ENCODE assay signal across 13 cellular contexts in the genomic region with DNA sequence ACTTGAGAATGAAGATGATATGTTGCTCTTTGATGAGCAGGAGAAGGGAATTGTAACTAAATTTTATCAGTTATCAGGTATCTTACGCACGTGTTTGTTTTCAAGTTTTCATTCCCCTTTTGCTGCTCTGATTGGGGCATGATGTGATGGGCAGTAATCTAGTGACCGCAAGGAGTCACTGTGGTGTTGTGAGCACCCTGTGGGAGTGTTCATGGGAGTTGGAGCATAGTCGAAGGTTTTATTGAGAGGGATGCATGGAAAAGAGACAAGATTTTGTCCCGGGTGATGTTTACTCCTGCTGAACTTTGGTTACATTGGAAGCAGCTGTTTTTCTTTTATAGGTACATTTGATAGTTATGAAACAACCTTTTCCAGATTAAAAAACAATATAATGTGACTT. TPM values are rescaled to one million over a fixed set of nuclear protein-coding genes. Genes with fewer than 3 reads are reported as not detected.
DNase-seq lines count a peak whose midpoint lies in the region; ATAC-seq and TF ChIP-seq lines count a peak whose summit lies in the region.
"Had no signal": no experiment of that assay in that cellular context is flagged by ENCODE, and none has a peak within 500 bp of the region (broad histone marks: within the 10 kb centered on the region; RNA-seq: fewer than 3 reads in every experiment).

No MANE protein-coding gene starts in this region.

- no peak overlapping the region for H2BK12ac ChIP-seq in H9 (ENCODE audit: insufficient read length, low read depth, low read length)

- H2AK5ac ChIP-seq in H9 (ENCODE audit: insufficient read length, low read length), result no peak overlapping the region

- no peak overlapping the region for H3K27ac ChIP-seq in H9 (ENCODE audit: insufficient read length, low read depth, low read length)
- no peak overlapping the region for H3K27ac ChIP-seq in hepatocyte
- H3K27ac ChIP-seq: SK-N-MC, thyroid gland had no signal

- H3K4me3 ChIP-seq in adipocyte (ENCODE audit: low read length), result no peak overlapping the region
- no peak overlapping the region for H3K4me3 ChIP-seq in hepatocyte
- H3K4me3 ChIP-seq in retinal pigment epithelial cell (ENCODE audit: low read length), result no peak overlapping the region
- H3K4me3 ChIP-seq in MG63, result no peak overlapping the region
- H3K4me3 ChIP-seq: SK-N-MC, thyroid gland had no signal

- H3K23ac ChIP-seq in H9 (ENCODE audit: insufficient read length, low read depth, low read length), result no peak overlapping the region

- no peaks in the 10 kb centered on the region for H3K9me3 ChIP-seq in H9 (ENCODE audit: control insufficient read depth, low read depth, low read length)
- no peaks in the 10 kb centered on the region for H3K9me3 ChIP-seq in adipocyte (ENCODE audit: control insufficient read depth, low read length)
- H3K9me3 ChIP-seq in hepatocyte (ENCODE audit: low read depth), result no peaks in the 10 kb centered on the region
- H3K9me3 ChIP-seq in MG63, result no peaks in the 10 kb centered on the region
- H3K9me3 ChIP-seq: thyroid gland had no signal

- WGBS in H9 (ENCODE audit: extremely low coverage, insufficient read length, low lambda C conversion rate), result no CpG with 5 or more reads among the region's 5 CpGs
- 70% methylated on average over 5 of the region's 5 CpGs for WGBS in hepatocyte (ENCODE audit: low lambda C conversion rate, missing lambda C conversion rate)

- TF ChIP-seq CTCF in H9 (conservative IDR thresholded peaks at IDR 0.05) (peak; percentile 52; the same call in 2 of the 3 replicates), hepatocyte (IDR thresholded peaks at IDR 0.05; ENCODE audit: poor library complexity) (peak; percentile 38), retinal pigment epithelial cell (conservative IDR thresholded peaks at IDR 0.05; ENCODE audit: low read depth, low read length) (peak; percentile 38)

- H2AFZ ChIP-seq in H9 (ENCODE audit: low read length), result no peak overlapping the region
- H2AFZ ChIP-seq in hepatocyte, result no peak overlapping the region

- no peaks in the 10 kb centered on the region; the same call in 1 of the 2 replicates for H3K27me3 Mint-ChIP-seq in H9 (ENCODE audit: low read depth)
- H3K27me3 Mint-ChIP-seq: activated B cell treated with CpG ODN at 0.5 μM for 24 hours had no signal

- H3K56ac ChIP-seq in H9 (ENCODE audit: insufficient read length, low read depth, low read length), result no peak overlapping the region

- H2BK5ac ChIP-seq in H9 (ENCODE audit: insufficient read length, low read length), result no peak overlapping the region

- H3K27me3 ChIP-seq in H9 (ENCODE audit: insufficient read depth, low read length) (no peaks in the 10 kb centered on the region), adipocyte (replicated peaks; ENCODE audit: control insufficient read depth, insufficient read depth, low read length) (no peaks in the 10 kb centered on the region), hepatocyte (no peaks in the 10 kb centered on the region), MG63 (no peaks in the 10 kb centered on the region)
- H3K27me3 ChIP-seq: thyroid gland had no signal

- no peak overlapping the region for H2BK15ac ChIP-seq in H9 (ENCODE audit: low read depth, low read length)

- H3K4me2 ChIP-seq in H9 (ENCODE audit: insufficient read depth, insufficient read length, low read length) (no peak overlapping the region), hepatocyte (no peak overlapping the region)

- H3K9me3 Mint-ChIP-seq in H9, result peaks cover 0 to 2% of the 10 kb centered on the region in 2 experiments; a peak in 1 of 5 replicates
- H3K9me3 Mint-ChIP-seq: activated B cell treated with CpG ODN at 0.5 μM for 24 hours had no signal

- no peak overlapping the region for H3T11ph ChIP-seq in H9 (ENCODE audit: low read length)

- H3K9ac ChIP-seq in H9 (ENCODE audit: extremely low read depth, insufficient read length, low read length), result no peak overlapping the region
- H3K9ac ChIP-seq in adipocyte (ENCODE audit: low read length), result no peak overlapping the region

- no peaks in the 10 kb centered on the region for H4K20me1 ChIP-seq in H9 (ENCODE audit: control insufficient read depth, insufficient read depth, insufficient read length)
- no peaks in the 10 kb centered on the region for H4K20me1 ChIP-seq in hepatocyte (ENCODE audit: insufficient read depth, poor library complexity, severe bottlenecking)

- no peak overlapping the region for H2BK120ac ChIP-seq in H9 (ENCODE audit: low read depth, low read length, poor library complexity, severe bottlenecking)

- no peak overlapping the region for H3K18ac ChIP-seq in H9 (ENCODE audit: insufficient read length, low read depth, low read length)

- H3K27ac Mint-ChIP-seq in H9, result peak overlapping the region in 1 of 3 experiments; percentile 61; a peak in 2 of 7 replicates
- H3K27ac Mint-ChIP-seq: activated B cell treated with CpG ODN at 0.5 μM for 24 hours had no signal

- no peak overlapping the region for H3K4ac ChIP-seq in H9 (ENCODE audit: low read depth, low read length)

- H3K36me3 Mint-ChIP-seq in H9 (ENCODE audit: insufficient read depth in 1 of 3, low read depth in 3 of 3), result peaks cover 8 to 41% (median 37%) of the 10 kb centered on the region in 3 experiments; a peak in 6 of 7 replicates

- ATAC-seq in GM19455 (IDR thresholded peaks at IDR 0.05; ENCODE audit: unreplicated experiment), result no peak

- H3K14ac ChIP-seq in H9 (ENCODE audit: insufficient read depth, low read length), result no peak overlapping the region

- H3K4me1 ChIP-seq in H9 (ENCODE audit: insufficient read depth, low read length), result no peaks in the 10 kb centered on the region
- H3K4me1 ChIP-seq in adipocyte (ENCODE audit: control insufficient read depth, insufficient read depth, low read length), result peaks cover 8% of the 10 kb centered on the region
- H3K4me1 ChIP-seq in hepatocyte (ENCODE audit: insufficient read depth), result no peaks in the 10 kb centered on the region

- H3K4me1 Mint-ChIP-seq in H9, result peaks cover 21 to 30% of the 10 kb centered on the region in 2 experiments

- no peak overlapping the region for H4K91ac ChIP-seq in H9 (ENCODE audit: insufficient read length, low read depth, low read length)

- DNase-seq in H9, result no peak
- peak; percentile 45 for DNase-seq in adipocyte (ENCODE audit: low read depth)
- no peak for DNase-seq in hepatocyte (ENCODE audit: low spot score)
- DNase-seq in retinal pigment epithelial cell (ENCODE audit: low read depth), result no peak
- DNase-seq in MG63, result no peak
- DNase-seq in HPDE6-E6E7 (ENCODE audit: extremely low spot score), result no peak
- DNase-seq: activated B cell treated with CpG ODN at 0.5 μM for 24 hours; activated CD8-positive, alpha-beta memory T cell treated with anti-CD3 and anti-CD28 coated beads, Interleukin-2, amount 50 U/mL, for 48 hours; DMS53; NCI-H1930 had no signal

- H2BK20ac ChIP-seq in H9 (ENCODE audit: low read depth, low read length, poor library complexity, severe bottlenecking), result no peak overlapping the region

- no peak overlapping the region for H4K5ac ChIP-seq in H9 (ENCODE audit: insufficient read length, low read depth, low read length)

- H3K79me2 ChIP-seq in H9 (ENCODE audit: insufficient read depth, low read length), result no peaks in the 10 kb centered on the region
- H3K79me2 ChIP-seq in hepatocyte, result peaks cover 6% of the 10 kb centered on the region

- H3K23me2 ChIP-seq in H9 (ENCODE audit: insufficient read length, low read depth, low read length, poor library complexity, severe bottlenecking), result peaks cover 3% of the 10 kb centered on the region

- H3K4me3 Mint-ChIP-seq in H9, result peak overlapping the region in 1 of 2 experiments; percentile 9; a peak in 1 of 5 replicates

- H3K9me2 ChIP-seq in hepatocyte (replicated peaks; ENCODE audit: insufficient read depth), result no peaks in the 10 kb centered on the region

- no peak overlapping the region for H4K8ac ChIP-seq in H9 (replicated peaks; ENCODE audit: insufficient read length, low read depth, low read length)

- H3K36me3 ChIP-seq in adipocyte (ENCODE audit: control insufficient read depth, insufficient read depth, low read length, severe bottlenecking) (peaks cover 14% of the 10 kb centered on the region), hepatocyte (replicated peaks; ENCODE audit: insufficient read depth, low read depth) (no peaks in the 10 kb centered on the region), MG63 (peaks cover 8% of the 10 kb centered on the region)

- H3K79me1 ChIP-seq in H9 (ENCODE audit: insufficient read depth, low read depth, low read length, poor library complexity, severe bottlenecking), result no peaks in the 10 kb centered on the region

RNA-seq across cellular contexts. Expression of gene FAN1, which starts 2.1 kb away (rescaled TPM):
- total RNA-seq in H9 (2021) (27.4 and 28.2 TPM in 2 replicates), hepatocyte (18.5 and 19.2 TPM in 2 replicates)
- 8.3 and 10.4 TPM in 2 replicates for polyA plus RNA-seq in hepatocyte
- total RNA-seq in MG63 (2014; rRNA removed; shearing (Covaris generic); ENCODE audit: low replicate concordance), result 2.8 and 5.7 TPM in 2 replicates
